Comparison of ENCODE assay signal across 1 cellular context in the genomic region with DNA sequence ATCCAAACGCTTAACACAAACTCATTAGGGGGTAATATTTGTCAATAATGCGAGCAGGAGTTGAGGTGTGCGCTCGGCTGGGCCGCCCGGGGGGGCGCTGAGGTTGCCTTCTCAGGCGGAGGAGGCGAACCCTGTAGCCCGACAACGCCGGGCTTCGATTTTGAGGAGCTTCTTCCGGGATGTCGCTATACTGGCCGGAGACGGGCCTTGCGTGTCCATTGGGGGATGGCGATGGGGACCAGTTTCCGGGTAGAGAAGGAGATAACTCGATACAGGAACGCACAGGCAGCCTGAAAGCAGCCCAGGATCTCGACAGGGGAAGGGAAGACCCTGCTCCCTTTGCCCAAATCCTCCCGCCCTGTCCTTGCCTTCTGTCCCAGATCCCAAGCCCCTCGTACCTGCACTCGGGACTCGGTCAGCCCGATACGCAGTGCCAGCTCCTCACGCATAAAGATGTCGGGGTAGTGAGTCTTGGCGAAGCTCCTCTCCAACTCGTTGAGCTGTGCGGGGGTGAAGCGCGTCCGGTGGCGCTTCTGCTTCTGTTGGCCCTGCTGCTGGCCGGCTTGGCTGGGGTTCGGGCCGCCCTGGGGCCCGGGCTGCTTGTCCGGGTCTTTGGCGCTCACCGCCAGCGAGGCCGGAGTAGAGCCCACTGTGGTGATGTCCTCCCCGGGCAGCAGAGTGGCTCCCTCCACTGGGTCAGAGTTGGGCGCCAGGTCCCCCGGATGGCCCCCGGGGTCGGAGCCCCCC.
TF ChIP-seq lines count a peak whose summit lies in the region.

No MANE protein-coding gene starts in this region.

TF ChIP-seq in IMR-90, 13 proteins besides CTCF, POLR2A, EP300 and RAD21:
- TF ChIP-seq SMC3 (IDR thresholded peaks at IDR 0.05; ENCODE audit: low read depth, low read length), result no peak
- no peak for TF ChIP-seq MXI1 (IDR thresholded peaks at IDR 0.05; ENCODE audit: borderline replicate concordance, low read depth, low read length)
- no peak for TF ChIP-seq BHLHE40 (IDR thresholded peaks at IDR 0.05; ENCODE audit: low read depth, low read length)
- TF ChIP-seq RCOR1 (IDR thresholded peaks at IDR 0.05; ENCODE audit: insufficient replicate concordance, low read length), result no peak
- TF ChIP-seq, protein P1, sequence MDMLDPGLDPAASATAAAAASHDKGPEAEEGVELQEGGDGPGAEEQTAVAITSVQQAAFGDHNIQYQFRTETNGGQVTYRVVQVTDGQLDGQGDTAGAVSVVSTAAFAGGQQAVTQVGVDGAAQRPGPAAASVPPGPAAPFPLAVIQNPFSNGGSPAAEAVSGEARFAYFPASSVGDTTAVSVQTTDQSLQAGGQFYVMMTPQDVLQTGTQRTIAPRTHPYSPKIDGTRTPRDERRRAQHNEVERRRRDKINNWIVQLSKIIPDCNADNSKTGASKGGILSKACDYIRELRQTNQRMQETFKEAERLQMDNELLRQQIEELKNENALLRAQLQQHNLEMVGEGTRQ (IDR thresholded peaks at IDR 0.05; ENCODE audit: low read depth, low read length), result no peak
- TF ChIP-seq FOS (IDR thresholded peaks at IDR 0.05; ENCODE audit: low read depth, low read length), result no peak
- TF ChIP-seq MAZ (IDR thresholded peaks at IDR 0.05; ENCODE audit: borderline replicate concordance, low read depth, low read length), result no peak
- no peak for TF ChIP-seq CEBPB (IDR thresholded peaks at IDR 0.05; ENCODE audit: low read depth, low read length)
- no peak for TF ChIP-seq NFE2L2 (IDR thresholded peaks at IDR 0.05; ENCODE audit: low read depth, low read length)
- no peak for TF ChIP-seq MAFK (IDR thresholded peaks at IDR 0.05; ENCODE audit: low read depth, low read length)
TF ChIP-seq in IMR-90: peak in this region for 0.
